8 cellular contexts compared by ENCODE assay signal in genomic region chr15:92882697-92883642, GRCh38. TPM values are rescaled to one million over a fixed set of nuclear protein-coding genes. Genes with fewer than 3 reads are reported as not detected.
DNase-seq lines count a peak whose midpoint lies in the region; ATAC-seq and TF ChIP-seq lines count a peak whose summit lies in the region.

No MANE protein-coding gene starts in this region.

- peaks cover 12% of the 10 kb centered on the region for H3K4me1 ChIP-seq in colonic mucosa
- peaks cover 14% of the 10 kb centered on the region for H3K4me1 ChIP-seq in mesodermal cell (ENCODE audit: control insufficient read depth, insufficient read depth, low read length, poor library complexity, severe bottlenecking)
- H3K4me1 ChIP-seq in testis = peaks cover 55% of the 10 kb centered on the region

- peak overlapping the region; percentile 99 for H3K27ac ChIP-seq in colonic mucosa
- H3K27ac ChIP-seq in mesodermal cell (ENCODE audit: low read depth, low read length, severe bottlenecking) = peak overlapping the region; percentile 96
- H3K27ac ChIP-seq in testis = peak overlapping the region; percentile 100

- DNase-seq in CD14-positive monocyte (ENCODE audit: low spot score) = no peak
- DNase-seq in T-helper 2 cell = peak in 4 of 5 experiments; percentile 13 to 37 (median 21)
- DNase-seq in colonic mucosa = peak; percentile 32
- no peak for DNase-seq in testis
- no peak for DNase-seq in islet precursor cell

- intact Hi-C loops in CD14-positive monocyte (cut with micrococcal nuclease) = loop anchor here (2.0 to 5.0 kb wide), 4 partner anchors 18 to 76 kb away; partner anchors contain the start of gene CHD2 (in 1 of the 2)
- intact Hi-C loops in colonic mucosa (cut with DNase I) = loop anchor here (5.0 kb wide), 1 partner anchor 66 kb away; no protein-coding TSS in a partner anchor
- intact Hi-C loops in testis (cut with DNase I; ENCODE audit: low total_unique reads) = loop anchor here (2.0 kb wide), 1 partner anchor 74 kb away; no protein-coding TSS in a partner anchor

- H3K27ac Mint-ChIP-seq in CD14-positive monocyte = peak overlapping the region; percentile 86 to 98 (median 92)

- TF ChIP-seq POLR2A in testis (IDR thresholded peaks at IDR 0.05) = peak; percentile 43

- no peaks in the 10 kb centered on the region for H3K27me3 Mint-ChIP-seq in CD14-positive monocyte (ENCODE audit: low read depth in 3 of 3)

- peaks cover 32 to 36% of the 10 kb centered on the region in 2 donors for H3K36me3 Mint-ChIP-seq in CD14-positive monocyte

- H3K4me1 Mint-ChIP-seq in CD14-positive monocyte = peaks cover 49% of the 10 kb centered on the region

- 0 to 1% methylated on average over 72 to 98 of the region's 113 CpGs for WGBS in mesodermal cell (ENCODE audit: insufficient coverage in 2 of 2), 2 experiments
- WGBS in testis, 2 donors = 0 to 1% methylated on average over 11 to 79 of the region's 113 CpGs

- no peaks in the 10 kb centered on the region for H3K27me3 ChIP-seq in colonic mucosa
- no peaks in the 10 kb centered on the region for H3K27me3 ChIP-seq in testis

- peak overlapping the region; percentile 90 to 98 for H3K9ac ChIP-seq in colonic mucosa (ENCODE audit: low read depth in 2 of 2, low read length in 2 of 2)

- ATAC-seq in GM19328 (IDR thresholded peaks at IDR 0.05; ENCODE audit: unreplicated experiment) (peak; percentile 58), HG03354 (IDR thresholded peaks at IDR 0.05; ENCODE audit: poor library complexity, severe bottlenecking, unreplicated experiment) (peak; percentile 71)

- H3K9me3 Mint-ChIP-seq in CD14-positive monocyte = peaks cover 0 to 1% (median 0%) of the 10 kb centered on the region in 7 donors

- TF ChIP-seq CTCF in CD14-positive monocyte (IDR thresholded peaks at IDR 0.05) (no peak), colonic mucosa (IDR thresholded peaks at IDR 0.05) (no peak), testis (IDR thresholded peaks at IDR 0.05) (no peak)

- peak overlapping the region; percentile 85 to 95 for H3K4me3 Mint-ChIP-seq in CD14-positive monocyte

- no peaks in the 10 kb centered on the region for H3K36me3 ChIP-seq in colonic mucosa
- H3K36me3 ChIP-seq in mesodermal cell (ENCODE audit: control insufficient read depth, insufficient read depth, low read length) = peaks cover 16% of the 10 kb centered on the region
- no peaks in the 10 kb centered on the region for H3K36me3 ChIP-seq in testis (ENCODE audit: low read depth, missing control alignments)

- H3K4me3 ChIP-seq in colonic mucosa = peak overlapping the region; percentile 93
- peak overlapping the region; percentile 94 for H3K4me3 ChIP-seq in mesodermal cell (ENCODE audit: extremely low read depth, insufficient read depth, low read length, poor library complexity, severe bottlenecking)
- H3K4me3 ChIP-seq in testis = peak overlapping the region; percentile 92 to 98

- no peaks in the 10 kb centered on the region for H3K9me3 ChIP-seq in colonic mucosa
- H3K9me3 ChIP-seq in mesodermal cell (ENCODE audit: control insufficient read depth, low read length) = no peaks in the 10 kb centered on the region
- no peaks in the 10 kb centered on the region for H3K9me3 ChIP-seq in testis

RNA-seq across cellular contexts. Expression of gene CHD2, which starts 17.2 kb away (rescaled TPM):
- polyA plus RNA-seq in CD14-positive monocyte = 10 to 100 TPM in 1 of 2 donors, 1 to 10 TPM in 1; 9.6 to 11.4 TPM
- total RNA-seq in colonic mucosa = 100 to 1,000 TPM in 1 of 2 donors, 10 to 100 TPM in 1; 87.5 to 121 TPM
- 45.4 TPM for polyA plus RNA-seq in mesodermal cell (2013, experiment 1 of 2)
- polyA plus RNA-seq in mesodermal cell (2013, experiment 2 of 2) = 37.3 TPM
- 100 to 1,000 TPM; 113 to 129 TPM for total RNA-seq in testis
- 64.5 TPM for polyA plus RNA-seq in testis (ENCODE audit: insufficient read depth, low read depth, low replicate concordance)

Comparison
In these comparisons a context has a peak if more than half of its experiments do, and no peak if none do; other contexts are left out.
1. DNase-seq: peak in T-helper 2 cell (4 of 5) and colonic mucosa (single experiment); none in CD14-positive monocyte (single experiment), testis (single experiment) and islet precursor cell (single experiment).
2. Peak in every context shown above with its lines, with median percentiles within 50 percentile points of each other: H3K27ac ChIP-seq and H3K4me3 ChIP-seq.